8 cellular contexts compared by ENCODE assay signal in genomic region chr11:62646825-62647608, GRCh38. TPM values are rescaled to one million over a fixed set of nuclear protein-coding genes. Genes with fewer than 3 reads are reported as not detected.
DNase-seq lines count a peak whose midpoint lies in the region; ATAC-seq and TF ChIP-seq lines count a peak whose summit lies in the region.

No MANE protein-coding gene starts in this region.

- peaks cover 10% of the 10 kb centered on the region for H3K4me1 Mint-ChIP-seq in WTC11
- H3K4me1 Mint-ChIP-seq in immature natural killer cell = peaks cover 35% of the 10 kb centered on the region in 2 donors
- H3K4me1 Mint-ChIP-seq in stimulated activated naive B cell treated with anti-CD40 and anti-IgM and Interleukin-4, amounts not matched to agents 10 μg/mL and 1 μg/mL and 100 μg/mL, for 72 hours = peaks cover 16 to 49% of the 10 kb centered on the region in 2 donors

- TF ChIP-seq CTCF in WTC11 (IDR thresholded peaks at IDR 0.05) = no peak

- H3K4me3 Mint-ChIP-seq in WTC11 = peak overlapping the region; percentile 99
- peak overlapping the region; percentile 91 to 99 (median 96) for H3K4me3 Mint-ChIP-seq in immature natural killer cell
- peak overlapping the region; percentile 94 to 100 for H3K4me3 Mint-ChIP-seq in stimulated activated naive B cell treated with anti-CD40 and anti-IgM and Interleukin-4, amounts not matched to agents 10 μg/mL and 1 μg/mL and 100 μg/mL, for 72 hours

- DNase-seq in NCI-H82 (lab: John Stamatoyannopoulos, UW) (peak; percentile 45), NCI-H82 treated with DMSO at 0.1 percent for 48 hours (lab: John Stamatoyannopoulos, UW; ENCODE audit: unreplicated experiment) (no peak), WTC11 (ENCODE audit: low spot score) (no peak), immature natural killer cell (no peak), SIG-M5 treated with dmso at 0.1 percent for 504 hours (lab: John Stamatoyannopoulos, UW; ENCODE audit: unreplicated experiment) (no peak), NAMALWA (ENCODE audit: low spot score) (no peak)
- DNase-seq in stimulated activated naive B cell treated with anti-CD40 and anti-IgM and Interleukin-4, amounts not matched to agents 10 μg/mL and 1 μg/mL and 100 μg/mL, for 72 hours = no peak

- H3K27ac Mint-ChIP-seq in WTC11 (0 out of 2 replicates have a peak overlapping the region, but pooled peaks have one; percentile 23), immature natural killer cell (peak overlapping the region; percentile 95 to 99 (median 98))
- peak overlapping the region; percentile 97 for H3K27ac Mint-ChIP-seq in stimulated activated naive B cell treated with anti-CD40 and anti-IgM and Interleukin-4, amounts not matched to agents 10 μg/mL and 1 μg/mL and 100 μg/mL, for 72 hours

- ATAC-seq in WTC11 = peak; percentile 11
- ATAC-seq in stimulated activated naive B cell treated with anti-CD40 and anti-IgM and Interleukin-4, amounts not matched to agents 10 μg/mL and 1 μg/mL and 100 μg/mL, for 72 hours (replicated peaks) = no peak
- ATAC-seq in GM21367 (IDR thresholded peaks at IDR 0.05; ENCODE audit: unreplicated experiment) = no peak

- CTCF ChIA-PET in WTC11 (lab: Charles Lee) = interaction anchor here (0.6 to 2.2 kb wide), 11 partner anchors 8 to 223 kb away, joined by 3 to 7 read pairs (median 3); partner anchors contain the start of genes BSCL2, C11orf98, CSKMT and GNG3

- H3K9me3 Mint-ChIP-seq in WTC11 = no peaks in the 10 kb centered on the region
- H3K9me3 Mint-ChIP-seq in immature natural killer cell = no peaks in the 10 kb centered on the region
- H3K9me3 Mint-ChIP-seq in stimulated activated naive B cell treated with anti-CD40 and anti-IgM and Interleukin-4, amounts not matched to agents 10 μg/mL and 1 μg/mL and 100 μg/mL, for 72 hours = no peaks in the 10 kb centered on the region

- H3K36me3 Mint-ChIP-seq in WTC11 (peaks cover 36% of the 10 kb centered on the region), immature natural killer cell (no peaks in the 10 kb centered on the region)
- H3K36me3 Mint-ChIP-seq in stimulated activated naive B cell treated with anti-CD40 and anti-IgM and Interleukin-4, amounts not matched to agents 10 μg/mL and 1 μg/mL and 100 μg/mL, for 72 hours = peaks cover 22 to 23% of the 10 kb centered on the region in 2 donors

- POLR2A ChIA-PET in WTC11 (lab: Charles Lee) = interaction anchor here (0.6 to 6.3 kb wide), 8 partner anchors 18 to 271 kb away, joined by 3 to 42 read pairs (median 6); partner anchors contain the start of genes C11orf98, CSKMT, EEF1G and HNRNPUL2

- H3K27me3 Mint-ChIP-seq in WTC11 (ENCODE audit: low read depth) (no peaks in the 10 kb centered on the region), immature natural killer cell (ENCODE audit: low read depth in 3 of 3) (peaks cover 0 to 7% (median 0%) of the 10 kb centered on the region in 3 donors)
- no peaks in the 10 kb centered on the region for H3K27me3 Mint-ChIP-seq in stimulated activated naive B cell treated with anti-CD40 and anti-IgM and Interleukin-4, amounts not matched to agents 10 μg/mL and 1 μg/mL and 100 μg/mL, for 72 hours

TF ChIP-seq in WTC11, 78 proteins besides CTCF, POLR2A, EP300 and RAD21:
- TF ChIP-seq, protein P1, sequence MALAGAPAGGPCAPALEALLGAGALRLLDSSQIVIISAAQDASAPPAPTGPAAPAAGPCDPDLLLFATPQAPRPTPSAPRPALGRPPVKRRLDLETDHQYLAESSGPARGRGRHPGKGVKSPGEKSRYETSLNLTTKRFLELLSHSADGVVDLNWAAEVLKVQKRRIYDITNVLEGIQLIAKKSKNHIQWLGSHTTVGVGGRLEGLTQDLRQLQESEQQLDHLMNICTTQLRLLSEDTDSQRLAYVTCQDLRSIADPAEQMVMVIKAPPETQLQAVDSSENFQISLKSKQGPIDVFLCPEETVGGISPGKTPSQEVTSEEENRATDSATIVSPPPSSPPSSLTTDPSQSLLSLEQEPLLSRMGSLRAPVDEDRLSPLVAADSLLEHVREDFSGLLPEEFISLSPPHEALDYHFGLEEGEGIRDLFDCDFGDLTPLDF (CRISPR knock-in tag; IDR thresholded peaks at IDR 0.05) = 0 out of 2 replicates have a peak, but pooled peaks have one; percentile 7
- TF ChIP-seq, protein P2, sequence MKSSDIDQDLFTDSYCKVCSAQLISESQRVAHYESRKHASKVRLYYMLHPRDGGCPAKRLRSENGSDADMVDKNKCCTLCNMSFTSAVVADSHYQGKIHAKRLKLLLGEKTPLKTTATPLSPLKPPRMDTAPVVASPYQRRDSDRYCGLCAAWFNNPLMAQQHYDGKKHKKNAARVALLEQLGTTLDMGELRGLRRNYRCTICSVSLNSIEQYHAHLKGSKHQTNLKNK (CRISPR knock-in tag; IDR thresholded peaks at IDR 0.05) = no peak
- TF ChIP-seq, protein P3, sequence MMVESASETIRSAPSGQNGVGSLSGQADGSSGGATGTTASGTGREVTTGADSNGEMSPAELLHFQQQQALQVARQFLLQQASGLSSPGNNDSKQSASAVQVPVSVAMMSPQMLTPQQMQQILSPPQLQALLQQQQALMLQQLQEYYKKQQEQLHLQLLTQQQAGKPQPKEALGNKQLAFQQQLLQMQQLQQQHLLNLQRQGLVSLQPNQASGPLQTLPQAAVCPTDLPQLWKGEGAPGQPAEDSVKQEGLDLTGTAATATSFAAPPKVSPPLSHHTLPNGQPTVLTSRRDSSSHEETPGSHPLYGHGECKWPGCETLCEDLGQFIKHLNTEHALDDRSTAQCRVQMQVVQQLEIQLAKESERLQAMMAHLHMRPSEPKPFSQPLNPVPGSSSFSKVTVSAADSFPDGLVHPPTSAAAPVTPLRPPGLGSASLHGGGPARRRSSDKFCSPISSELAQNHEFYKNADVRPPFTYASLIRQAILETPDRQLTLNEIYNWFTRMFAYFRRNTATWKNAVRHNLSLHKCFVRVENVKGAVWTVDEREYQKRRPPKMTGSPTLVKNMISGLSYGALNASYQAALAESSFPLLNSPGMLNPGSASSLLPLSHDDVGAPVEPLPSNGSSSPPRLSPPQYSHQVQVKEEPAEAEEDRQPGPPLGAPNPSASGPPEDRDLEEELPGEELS (CRISPR knock-in tag; IDR thresholded peaks at IDR 0.05) = peak; percentile 32; the same call in 1 of the 2 replicates

RNA-seq across cellular contexts. Expression of gene GANAB, which starts 0.6 kb away (rescaled TPM):
- total RNA-seq in WTC11 (2021) = 323 to 350 TPM (median 327 TPM) in 3 replicates
- polyA plus RNA-seq in immature natural killer cell = 100 to 1,000 TPM; 135 to 246 (median 167) TPM

RNA-seq across cellular contexts. Expression of gene INTS5, which starts 6.1 kb away (rescaled TPM):
- 28.9 to 32.7 TPM (median 31.9 TPM) in 3 replicates for total RNA-seq in WTC11 (2021)
- polyA plus RNA-seq in immature natural killer cell = 10 to 100 TPM; 19.1 to 43.9 (median 22.4) TPM

RNA-seq across cellular contexts. Expression of gene C11orf98, which starts 18.0 kb away (rescaled TPM):
- 132 to 154 TPM (median 137 TPM) in 3 replicates for total RNA-seq in WTC11 (2021)
- 100 to 1,000 TPM; 125 to 152 (median 136) TPM for polyA plus RNA-seq in immature natural killer cell

RNA-seq across cellular contexts. Expression of gene CSKMT, which starts 18.1 kb away (rescaled TPM):
- total RNA-seq in WTC11 (2021) = 60.7 to 75.6 TPM (median 60.9 TPM) in 3 replicates
- 1 to 10 TPM in 2 of 3 donors, not detected in 1; 2.1 to 4.4 TPM for polyA plus RNA-seq in immature natural killer cell

RNA-seq across cellular contexts. Expression of gene UQCC3, which starts 24.5 kb away (rescaled TPM):
- 17.7 to 18.7 TPM (median 18.1 TPM) in 3 replicates for total RNA-seq in WTC11 (2021)
- 10 to 100 TPM; 13.9 to 18.0 (median 14.0) TPM for polyA plus RNA-seq in immature natural killer cell

Comparison
In these comparisons a context has a peak if more than half of its experiments do, and no peak if none do; other contexts are left out.
1. H3K27ac Mint-ChIP-seq: peak in every context shown above with its lines; median percentile 98 in immature natural killer cell; 97 in stimulated activated naive B cell treated with anti-CD40 and anti-IgM and Interleukin-4, amounts not matched to agents 10 μg/mL and 1 μg/mL and 100 μg/mL, for 72 hours; 23 in WTC11.